In genomic region chr17:18229254-18229653, GRCh38 we compare ENCODE assay signal across 24 cellular contexts.
"Had no signal": no experiment of that assay in that cellular context is flagged by ENCODE, and none has a peak within 500 bp of the region (broad histone marks: within the 10 kb centered on the region; RNA-seq: fewer than 3 reads in every experiment).

No MANE protein-coding gene starts in this region.

- H3K27me3 ChIP-seq: breast epithelium, heart left ventricle, upper lobe of right lung had no signal

- DNase-seq: activated CD4-positive, alpha-beta T cell treated with anti-CD3 and anti-CD28 coated beads, Interleukin-2, amount 10 ng/mL, durations not matched to agents 7 days and 5 days; activated CD4-positive, CD25-positive, alpha-beta regulatory T cell treated with anti-CD3 and anti-CD28 coated beads, Interleukin-2, amount 50 U/mL, for 72 hours; activated CD8-positive, alpha-beta memory T cell treated with anti-CD3 and anti-CD28 coated beads, Interleukin-2, amount 10 ng/mL, durations not matched to agents 7 days and 5 days; activated CD8-positive, alpha-beta T cell treated with anti-CD3 and anti-CD28 coated beads for 36 hours; activated gamma-delta T cell treated with Interleukin-2 at 50 U/mL for 16 hours; activated T-cell treated with anti-CD3 and anti-CD28 coated beads for 4 hours; heart left ventricle; left cardiac atrium; mesenchymal stem cell; mucosa of descending colon; stimulated activated CD4-positive, alpha-beta T cell treated with anti-CD3 and anti-CD28 coated beads, Interleukin-2, amount 100 ng/mL, for 48 hours; stimulated activated CD8-positive, alpha-beta memory T cell treated with anti-CD3 and anti-CD28 coated beads, Interleukin-4, amount 100 ng/mL, for 48 hours; stimulated activated naive CD4-positive, alpha-beta T cell; T-cell; upper lobe of right lung; WERI-Rb-1 had no signal

- H3K36me3 Mint-ChIP-seq: T-cell had no signal

- H3K27me3 Mint-ChIP-seq: activated CD4-positive, alpha-beta T cell treated with anti-CD3 and anti-CD28 coated beads, Interleukin-2, amount 10 ng/mL, durations not matched to agents 7 days and 5 days; activated CD8-positive, alpha-beta memory T cell treated with anti-CD3 and anti-CD28 coated beads, Interleukin-2, amount 10 ng/mL, durations not matched to agents 7 days and 5 days; activated CD8-positive, alpha-beta T cell treated with anti-CD3 and anti-CD28 coated beads for 36 hours; progenitor cell of endocrine pancreas; T-cell had no signal

- H3K4me3 Mint-ChIP-seq: activated CD4-positive, alpha-beta T cell treated with anti-CD3 and anti-CD28 coated beads, Interleukin-2, amount 10 ng/mL, durations not matched to agents 7 days and 5 days; activated CD8-positive, alpha-beta memory T cell treated with anti-CD3 and anti-CD28 coated beads, Interleukin-2, amount 10 ng/mL, durations not matched to agents 7 days and 5 days; activated CD8-positive, alpha-beta T cell treated with anti-CD3 and anti-CD28 coated beads for 36 hours; T-cell; T-helper 2 cell treated with Interferon-gamma antibody and Interleukin-4, amounts not matched to agents 5 μg/mL and 100 μg/mL, for 36 hours had no signal

- H3K27ac ChIP-seq: breast epithelium, coronary artery, epithelial cell of prostate, heart left ventricle, upper lobe of right lung, WERI-Rb-1 had no signal

- H3K36me3 ChIP-seq: breast epithelium had no signal

- H3K9me3 ChIP-seq: breast epithelium, heart left ventricle, mucosa of descending colon, upper lobe of right lung had no signal

- FAIRE-seq: astrocyte, islet of Langerhans had no signal

- H3K4me3 ChIP-seq: breast epithelium, coronary artery, heart left ventricle, mucosa of descending colon, upper lobe of right lung had no signal

- H3K9me3 Mint-ChIP-seq: activated CD4-positive, alpha-beta T cell treated with anti-CD3 and anti-CD28 coated beads, Interleukin-2, amount 10 ng/mL, durations not matched to agents 7 days and 5 days; activated CD8-positive, alpha-beta T cell treated with anti-CD3 and anti-CD28 coated beads for 36 hours; activated naive CD4-positive, alpha-beta T cell treated with anti-CD3 and anti-CD28 coated beads, Interleukin-2, amount 50 U/mL, for 72 hours; T-cell; T-helper 2 cell treated with Interferon-gamma antibody and Interleukin-4, amounts not matched to agents 5 μg/mL and 100 μg/mL, for 36 hours had no signal

- H3K27ac Mint-ChIP-seq: activated CD4-positive, alpha-beta T cell treated with anti-CD3 and anti-CD28 coated beads, Interleukin-2, amount 10 ng/mL, durations not matched to agents 7 days and 5 days; activated CD8-positive, alpha-beta memory T cell treated with anti-CD3 and anti-CD28 coated beads, Interleukin-2, amount 10 ng/mL, durations not matched to agents 7 days and 5 days; activated CD8-positive, alpha-beta T cell treated with anti-CD3 and anti-CD28 coated beads for 36 hours; activated naive CD4-positive, alpha-beta T cell treated with anti-CD3 and anti-CD28 coated beads, Interleukin-2, amount 50 U/mL, for 72 hours; T-cell; T-helper 2 cell treated with Interferon-gamma antibody and Interleukin-4, amounts not matched to agents 5 μg/mL and 100 μg/mL, for 36 hours had no signal
